29 cellular contexts compared by ENCODE assay signal in genomic region chr4:184126800-184127199, GRCh38.
"Had no signal": no experiment of that assay in that cellular context is flagged by ENCODE, and none has a peak within 500 bp of the region (broad histone marks: within the 10 kb centered on the region; RNA-seq: fewer than 3 reads in every experiment).

No MANE protein-coding gene starts in this region.

- H3K4me3 Mint-ChIP-seq: stimulated activated effector memory CD8-positive, alpha-beta T cell treated with anti-CD3 and anti-CD28 coated beads, Interleukin-12 subunit alpha, Interleukin-12 subunit beta, amount 100 ng/mL, for 72 hours; stimulated activated memory B cell treated with anti-CD40 and anti-IgM and Interleukin-4, amounts not matched to agents 10 μg/mL and 1 μg/mL and 100 μg/mL, for 72 hours; stimulated activated naive B cell treated with anti-CD40 and anti-IgM and Interleukin-4, amounts not matched to agents 10 μg/mL and 1 μg/mL and 100 μg/mL, for 72 hours; stimulated activated naive CD8-positive, alpha-beta T cell treated with anti-CD3 and anti-CD28 coated beads, Interleukin-15, amount 100 ng/mL, for 72 hours; stimulated activated naive CD8-positive, alpha-beta T cell treated with anti-CD3 and anti-CD28 coated beads, Interleukin-15, Interleukin-2, amounts not matched to agents 100 ng/mL and 50 ng/mL, for 24 hours; type B pancreatic cell had no signal

- H3K9me3 ChIP-seq: suprapubic skin, testis, thoracic aorta, thyroid gland, tibial artery, transverse colon, upper lobe of left lung, upper lobe of right lung, uterus, vagina had no signal

- H3K27ac ChIP-seq: stomach, suprapubic skin, testis, thoracic aorta, thyroid gland, tibial artery, tibial nerve, transverse colon, upper lobe of left lung, upper lobe of right lung, uterus, vagina had no signal

- H3K4me1 ChIP-seq: stomach, suprapubic skin, testis, thyroid gland, tibial artery, tibial nerve, transverse colon, upper lobe of left lung, upper lobe of right lung, uterus, vagina had no signal

- H3K36me3 Mint-ChIP-seq: stimulated activated effector memory CD8-positive, alpha-beta T cell treated with anti-CD3 and anti-CD28 coated beads, Interleukin-12 subunit alpha, Interleukin-12 subunit beta, amount 100 ng/mL, for 72 hours; stimulated activated memory B cell treated with anti-CD40 and anti-IgM and Interleukin-4, amounts not matched to agents 10 μg/mL and 1 μg/mL and 100 μg/mL, for 72 hours; stimulated activated naive B cell treated with anti-CD40 and anti-IgM and Interleukin-4, amounts not matched to agents 10 μg/mL and 1 μg/mL and 100 μg/mL, for 72 hours; type B pancreatic cell had no signal

- ATAC-seq: stimulated activated effector memory CD8-positive, alpha-beta T cell treated with anti-CD3 and anti-CD28 coated beads, Interleukin-12 subunit alpha, Interleukin-12 subunit beta, amount 100 ng/mL, for 72 hours; stimulated activated memory B cell treated with anti-CD40 and anti-IgM and Interleukin-4, amounts not matched to agents 10 μg/mL and 1 μg/mL and 100 μg/mL, for 72 hours; stimulated activated naive B cell treated with anti-CD40 and anti-IgM and Interleukin-4, amounts not matched to agents 10 μg/mL and 1 μg/mL and 100 μg/mL, for 72 hours; stimulated activated naive CD8-positive, alpha-beta T cell treated with anti-CD3 and anti-CD28 coated beads, Interleukin-15, amount 100 ng/mL, for 72 hours; stimulated activated naive CD8-positive, alpha-beta T cell treated with anti-CD3 and anti-CD28 coated beads, Interleukin-15, Interleukin-2, amounts not matched to agents 100 U/mL and 50 U/mL, for 24 hours; upper lobe of right lung had no signal

- H3K4me1 Mint-ChIP-seq: stimulated activated effector memory CD8-positive, alpha-beta T cell treated with anti-CD3 and anti-CD28 coated beads, Interleukin-12 subunit alpha, Interleukin-12 subunit beta, amount 100 ng/mL, for 72 hours; stimulated activated memory B cell treated with anti-CD40 and anti-IgM and Interleukin-4, amounts not matched to agents 10 μg/mL and 1 μg/mL and 100 μg/mL, for 72 hours; stimulated activated naive B cell treated with anti-CD40 and anti-IgM and Interleukin-4, amounts not matched to agents 10 μg/mL and 1 μg/mL and 100 μg/mL, for 72 hours; stimulated activated naive CD8-positive, alpha-beta T cell treated with anti-CD3 and anti-CD28 coated beads, Interleukin-15, amount 100 ng/mL, for 72 hours had no signal

- H3K27ac Mint-ChIP-seq: stimulated activated effector memory CD8-positive, alpha-beta T cell treated with anti-CD3 and anti-CD28 coated beads, Interleukin-12 subunit alpha, Interleukin-12 subunit beta, amount 100 ng/mL, for 72 hours; stimulated activated memory B cell treated with anti-CD40 and anti-IgM and Interleukin-4, amounts not matched to agents 10 μg/mL and 1 μg/mL and 100 μg/mL, for 72 hours; stimulated activated naive B cell treated with anti-CD40 and anti-IgM and Interleukin-4, amounts not matched to agents 10 μg/mL and 1 μg/mL and 100 μg/mL, for 72 hours; stimulated activated naive CD8-positive, alpha-beta T cell treated with anti-CD3 and anti-CD28 coated beads, Interleukin-15, amount 100 ng/mL, for 72 hours; stimulated activated naive CD8-positive, alpha-beta T cell treated with anti-CD3 and anti-CD28 coated beads, Interleukin-15, Interleukin-2, amounts not matched to agents 100 ng/mL and 50 ng/mL, for 24 hours; type B pancreatic cell had no signal

- H3K27me3 ChIP-seq: stomach, suprapubic skin, testis, thyroid gland, tibial artery, tibial nerve, transverse colon, upper lobe of left lung, upper lobe of right lung, uterus, vagina had no signal

- H3K9me3 Mint-ChIP-seq: stimulated activated effector memory CD8-positive, alpha-beta T cell treated with anti-CD3 and anti-CD28 coated beads, Interleukin-12 subunit alpha, Interleukin-12 subunit beta, amount 100 ng/mL, for 72 hours; stimulated activated naive B cell treated with anti-CD40 and anti-IgM and Interleukin-4, amounts not matched to agents 10 μg/mL and 1 μg/mL and 100 μg/mL, for 72 hours; stimulated activated naive CD8-positive, alpha-beta T cell treated with anti-CD3 and anti-CD28 coated beads, Interleukin-15, amount 100 ng/mL, for 72 hours; type B pancreatic cell had no signal

- DNase-seq: stimulated activated CD4-positive, alpha-beta T cell treated with anti-CD3 and anti-CD28 coated beads, Interleukin-2, amount 100 ng/mL, for 48 hours; stimulated activated CD4-positive, alpha-beta T cell treated with anti-CD3 and anti-CD28 coated beads, Interleukin-4, amount 100 ng/mL, for 1 hour; stimulated activated CD4-positive, alpha-beta T cell treated with anti-CD3 and anti-CD28 coated beads, Interleukin-4, amount 100 ng/mL, for 24 hours; stimulated activated CD4-positive, alpha-beta T cell treated with anti-CD3 and anti-CD28 coated beads, Interleukin-4, amount 100 ng/mL, for 4 hours; stimulated activated CD8-positive, alpha-beta memory T cell treated with anti-CD3 and anti-CD28 coated beads, Interleukin-4, amount 100 ng/mL, for 48 hours; stimulated activated naive B cell treated with anti-CD40 and anti-IgM and Interleukin-4, amounts not matched to agents 10 μg/mL and 1 μg/mL and 100 μg/mL, for 72 hours; stimulated activated naive CD4-positive, alpha-beta T cell; stimulated activated naive CD4-positive, alpha-beta T cell treated with Interleukin-2 at 50 U/mL for 16 hours; stimulated activated naive CD8-positive, alpha-beta T cell treated with anti-CD3 and anti-CD28 coated beads, Interleukin-15, amount 100 ng/mL, for 72 hours; stimulated activated naive CD8-positive, alpha-beta T cell treated with anti-CD3 and anti-CD28 coated beads, Interleukin-15, Interleukin-2, amounts not matched to agents 100 U/mL and 50 U/mL, for 24 hours; stomach; substantia nigra; testis; thyroid gland; tibial artery; transverse colon; trophoblast cell; upper lobe of left lung; upper lobe of right lung; uterus had no signal

- FAIRE-seq: urothelium cell line had no signal

- H3K4me3 ChIP-seq: stomach, suprapubic skin, testis, thoracic aorta, thyroid gland, tibial artery, tibial nerve, transverse colon, upper lobe of left lung, upper lobe of right lung, uterus, vagina had no signal

- H3K27me3 Mint-ChIP-seq: type B pancreatic cell had no signal

- H3K36me3 ChIP-seq: stomach, suprapubic skin, thoracic aorta, thyroid gland, tibial artery, tibial nerve, transverse colon, upper lobe of left lung, upper lobe of right lung, uterus, vagina had no signal
